24 cellular contexts compared by ENCODE assay signal in the genomic region with DNA sequence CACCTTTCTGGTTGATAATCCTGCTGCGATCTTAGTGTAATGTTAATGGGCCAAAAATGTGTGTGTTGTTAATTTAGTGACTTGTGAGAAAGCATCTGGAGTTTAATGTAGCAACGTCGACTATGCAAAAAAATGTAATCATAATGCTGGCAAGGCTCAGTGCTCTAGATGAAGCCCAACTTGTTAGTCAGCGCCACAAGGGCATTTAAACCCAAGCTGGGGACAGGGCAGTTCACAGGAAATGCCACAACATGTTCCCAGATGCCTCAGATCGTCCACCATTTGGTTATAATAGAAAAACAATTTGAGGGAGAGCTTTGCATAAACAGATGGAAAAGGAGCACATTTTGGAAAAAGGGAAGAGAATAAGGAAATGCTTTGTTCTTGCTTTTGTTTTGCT.
"Had no signal": no experiment of that assay in that cellular context is flagged by ENCODE, and none has a peak within 500 bp of the region (broad histone marks: within the 10 kb centered on the region; RNA-seq: fewer than 3 reads in every experiment).

No MANE protein-coding gene starts in this region.

- H3K27ac Mint-ChIP-seq: activated CD4-positive, alpha-beta T cell treated with anti-CD3 and anti-CD28 coated beads, Interleukin-2, amount 10 ng/mL, durations not matched to agents 24 days and 14 days; activated CD8-positive, alpha-beta T cell treated with anti-CD3 and anti-CD28 coated beads for 36 hours; activated naive CD8-positive, alpha-beta T cell treated with anti-CD3 and anti-CD28 coated beads, Interleukin-2, amount 10 ng/mL, durations not matched to agents 7 days and 5 days; activated T-cell treated with anti-CD3 and anti-CD28 coated beads, Interleukin-2, amount 50 U/mL, for 24 hours; activated T-helper 2 cell treated with anti-CD3 and anti-CD28 coated beads, Interferon-gamma antibody, Interleukin-2, Interleukin-4, amounts not matched to agents 10 μg/mL and 5 μg/mL and 100 μg/mL, durations not matched to agents 14 hours and 24 hours and 36 hours; stimulated activated effector memory CD8-positive, alpha-beta T cell treated with anti-CD3 and anti-CD28 coated beads, Interleukin-12 subunit alpha, Interleukin-12 subunit beta, amount 100 ng/mL, for 72 hours; type B pancreatic cell had no signal

- H3K4me3 Mint-ChIP-seq: activated CD4-positive, alpha-beta T cell treated with anti-CD3 and anti-CD28 coated beads, Interleukin-2, amount 10 ng/mL, durations not matched to agents 24 days and 14 days; activated CD8-positive, alpha-beta T cell treated with anti-CD3 and anti-CD28 coated beads for 36 hours; activated naive CD8-positive, alpha-beta T cell treated with anti-CD3 and anti-CD28 coated beads, Interleukin-2, amount 10 ng/mL, durations not matched to agents 7 days and 5 days; activated T-cell treated with anti-CD3 and anti-CD28 coated beads, Interleukin-2, amount 50 U/mL, for 24 hours; neural crest cell; stimulated activated effector memory CD8-positive, alpha-beta T cell treated with anti-CD3 and anti-CD28 coated beads, Interleukin-12 subunit alpha, Interleukin-12 subunit beta, amount 100 ng/mL, for 72 hours; type B pancreatic cell had no signal

- ATAC-seq: activated CD8-positive, alpha-beta T cell treated with anti-CD3 and anti-CD28 coated beads for 36 hours; foreskin keratinocyte; left colon; psoas muscle; right cardiac atrium; stimulated activated effector memory CD8-positive, alpha-beta T cell treated with anti-CD3 and anti-CD28 coated beads, Interleukin-12 subunit alpha, Interleukin-12 subunit beta, amount 100 ng/mL, for 72 hours had no signal

- DNase-seq: activated CD4-positive, alpha-beta T cell treated with anti-CD3 and anti-CD28 coated beads, Interleukin-2, amount 10 ng/mL, durations not matched to agents 24 days and 14 days; activated CD8-positive, alpha-beta T cell treated with anti-CD3 and anti-CD28 coated beads for 36 hours; activated naive CD4-positive, alpha-beta T cell treated with Interleukin-2 at 50 U/mL for 16 hours; activated naive CD8-positive, alpha-beta T cell treated with anti-CD3 and anti-CD28 coated beads, Interleukin-2, amount 10 ng/mL, durations not matched to agents 7 days and 5 days; activated T-cell treated with anti-CD3 and anti-CD28 coated beads, Interleukin-2, amount 50 U/mL, for 24 hours; brain microvascular endothelial cell; cerebellar nuclear complex; effector CD8-positive, alpha-beta T cell; esophagus squamous epithelium; foreskin keratinocyte; hippocampal formation; left colon; psoas muscle; right cardiac atrium; stimulated activated CD4-positive, alpha-beta T cell treated with anti-CD3 and anti-CD28 coated beads, Interleukin-4, amount 100 ng/mL, for 24 hours; stomach; T-helper 1 cell; T-helper 9 cell had no signal

- H3K27ac ChIP-seq: brain microvascular endothelial cell, esophagus squamous epithelium, foreskin keratinocyte, psoas muscle, stomach had no signal

- H3K9me3 Mint-ChIP-seq: activated CD4-positive, alpha-beta T cell treated with anti-CD3 and anti-CD28 coated beads, Interleukin-2, amount 10 ng/mL, durations not matched to agents 24 days and 14 days; activated CD8-positive, alpha-beta T cell treated with anti-CD3 and anti-CD28 coated beads for 36 hours; activated naive CD8-positive, alpha-beta T cell treated with anti-CD3 and anti-CD28 coated beads, Interleukin-2, amount 10 ng/mL, durations not matched to agents 7 days and 5 days; activated T-cell treated with anti-CD3 and anti-CD28 coated beads, Interleukin-2, amount 50 U/mL, for 24 hours; activated T-helper 2 cell treated with anti-CD3 and anti-CD28 coated beads, Interferon-gamma antibody, Interleukin-2, Interleukin-4, amounts not matched to agents 10 μg/mL and 5 μg/mL and 100 μg/mL, durations not matched to agents 14 hours and 24 hours and 36 hours; neural crest cell; type B pancreatic cell had no signal

- H3K4me2 ChIP-seq: smooth muscle cell had no signal

- H3K9me3 ChIP-seq: esophagus squamous epithelium, psoas muscle, stomach had no signal

- H3K4me1 Mint-ChIP-seq: activated CD4-positive, alpha-beta T cell treated with anti-CD3 and anti-CD28 coated beads, Interleukin-2, amount 10 ng/mL, durations not matched to agents 24 days and 14 days; activated naive CD8-positive, alpha-beta T cell treated with anti-CD3 and anti-CD28 coated beads, Interleukin-2, amount 10 ng/mL, durations not matched to agents 7 days and 5 days; stimulated activated effector memory CD8-positive, alpha-beta T cell treated with anti-CD3 and anti-CD28 coated beads, Interleukin-12 subunit alpha, Interleukin-12 subunit beta, amount 100 ng/mL, for 72 hours had no signal

- H3K4me1 ChIP-seq: psoas muscle had no signal

- H3K36me3 ChIP-seq: brain microvascular endothelial cell, esophagus squamous epithelium, stomach had no signal

- H3K36me3 Mint-ChIP-seq: activated naive CD8-positive, alpha-beta T cell treated with anti-CD3 and anti-CD28 coated beads, Interleukin-2, amount 10 ng/mL, durations not matched to agents 7 days and 5 days; stimulated activated effector memory CD8-positive, alpha-beta T cell treated with anti-CD3 and anti-CD28 coated beads, Interleukin-12 subunit alpha, Interleukin-12 subunit beta, amount 100 ng/mL, for 72 hours; type B pancreatic cell had no signal

- H3K27me3 Mint-ChIP-seq: activated naive CD8-positive, alpha-beta T cell treated with anti-CD3 and anti-CD28 coated beads, Interleukin-2, amount 10 ng/mL, durations not matched to agents 7 days and 5 days; activated T-cell treated with anti-CD3 and anti-CD28 coated beads, Interleukin-2, amount 50 U/mL, for 24 hours had no signal

- H3K4me3 ChIP-seq: esophagus squamous epithelium, lung, psoas muscle, smooth muscle cell, stomach had no signal

- H3K27me3 ChIP-seq: brain microvascular endothelial cell, foreskin keratinocyte, stomach had no signal
